In the genomic region with DNA sequence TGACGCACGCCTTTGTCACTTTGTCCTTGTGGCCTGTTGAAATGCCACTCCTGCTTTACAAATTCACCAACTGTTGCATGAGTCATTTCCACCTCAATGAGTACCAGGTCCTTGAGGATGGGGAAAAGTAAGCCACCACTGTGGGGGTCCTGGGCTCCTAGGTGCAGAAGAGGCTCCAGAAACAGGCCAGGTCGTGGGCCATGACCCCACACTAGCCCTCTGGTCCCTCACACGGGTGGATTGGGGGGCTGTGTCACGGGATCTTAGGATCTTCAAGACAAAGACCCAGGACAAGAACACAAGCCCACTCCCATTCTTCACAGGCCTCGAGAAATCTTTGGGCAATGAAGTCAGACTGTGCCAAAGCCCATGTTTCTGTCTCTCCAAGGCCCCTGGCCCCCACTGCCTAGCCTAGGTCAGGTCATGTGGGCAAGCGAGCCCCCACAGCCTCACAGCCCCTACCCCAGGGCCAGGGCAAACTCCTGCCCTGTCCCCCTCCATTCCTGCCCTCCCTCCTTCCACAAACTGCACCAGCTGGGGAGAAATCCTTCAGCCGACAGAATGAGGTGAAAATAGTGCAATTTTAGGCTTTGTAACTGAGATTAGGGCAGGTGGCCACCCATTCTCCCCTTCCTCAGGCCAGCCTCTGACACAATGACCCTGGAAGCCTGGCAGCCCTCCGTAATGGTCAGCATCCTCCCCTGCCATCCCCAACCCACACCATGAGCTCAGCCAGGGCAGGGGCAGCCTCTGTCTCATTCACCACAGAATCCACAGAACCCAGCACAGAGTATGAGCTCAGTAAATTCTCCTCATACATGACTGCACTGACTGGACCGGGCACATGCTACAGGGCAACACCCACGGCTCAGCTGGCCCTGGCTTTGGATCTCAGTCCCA, we compare ENCODE assay signal across 11 cellular contexts. TPM values are rescaled to one million over a fixed set of nuclear protein-coding genes. Genes with fewer than 3 reads are reported as not detected.
DNase-seq lines count a peak whose midpoint lies in the region; ATAC-seq, FAIRE-seq and TF ChIP-seq lines count a peak whose summit lies in the region.
"Had no signal": no experiment of that assay in that cellular context is flagged by ENCODE, and none has a peak within 500 bp of the region (broad histone marks: within the 10 kb centered on the region; RNA-seq: fewer than 3 reads in every experiment).

No MANE protein-coding gene starts in this region.

- 66% methylated on average over 11 of the region's 11 CpGs for WGBS in A549 (ENCODE audit: missing lambda C conversion rate)
- WGBS in mesendoderm (ENCODE audit: extremely low coverage, insufficient coverage, low lambda C conversion rate): no CpG with 5 or more reads among the region's 11 CpGs

- H3K27me3 ChIP-seq in H7 (ENCODE audit: control insufficient read depth, insufficient read depth, low read length) (no peaks in the 10 kb centered on the region), neural progenitor cell (no peaks in the 10 kb centered on the region), mesendoderm (ENCODE audit: insufficient read depth, low read length, poor library complexity) (no peaks in the 10 kb centered on the region)

- no peaks in the 10 kb centered on the region for H3K9me3 Mint-ChIP-seq in neural progenitor cell
- H3K9me3 Mint-ChIP-seq: stimulated activated effector memory CD8-positive, alpha-beta T cell treated with anti-CD3 and anti-CD28 coated beads, Interleukin-12 subunit alpha, Interleukin-12 subunit beta, amount 100 ng/mL, for 72 hours had no signal

- no peak overlapping the region for H2BK5ac ChIP-seq in mesendoderm (ENCODE audit: low read length)

- ATAC-seq in A549 (peak; percentile 3 to 5; a peak in 3 of 6 replicates), GM18498 (IDR thresholded peaks at IDR 0.05; ENCODE audit: unreplicated experiment) (no peak), GM19351 (IDR thresholded peaks at IDR 0.05; ENCODE audit: unreplicated experiment) (no peak)
- ATAC-seq: activated CD4-positive, alpha-beta T cell treated with anti-CD3 and anti-CD28 coated beads for 36 hours; stimulated activated effector memory CD8-positive, alpha-beta T cell treated with anti-CD3 and anti-CD28 coated beads, Interleukin-12 subunit alpha, Interleukin-12 subunit beta, amount 100 ng/mL, for 72 hours had no signal

- no peak for TF ChIP-seq EP300 in A549 (IDR thresholded peaks at IDR 0.05)

- no peak overlapping the region for H3K56ac ChIP-seq in mesendoderm (ENCODE audit: low read length)

- no peaks in the 10 kb centered on the region for H3K79me1 ChIP-seq in mesendoderm (ENCODE audit: low read length)

- no peak overlapping the region for H2BK15ac ChIP-seq in mesendoderm (replicated peaks; ENCODE audit: low read depth)

- CTCF ChIA-PET in A549 (lab: Yijun Ruan, JAX): interaction anchor here (1.0 to 9.2 kb wide), 4 partner anchors 8 to 319 kb away, joined by 3 to 87 read pairs (median 7); partner anchors contain the start of gene GPRIN2

- TF ChIP-seq CTCF in A549 (IDR thresholded peaks at IDR 0.05) (no peak), coronary artery (IDR thresholded peaks at IDR 0.05) (no peak), neural progenitor cell (IDR thresholded peaks at IDR 0.05) (no peak)

- H2AK5ac ChIP-seq in mesendoderm (ENCODE audit: low read length): no peak overlapping the region

- H3K4me3 ChIP-seq in A549: no peak overlapping the region
- H3K4me3 ChIP-seq in H7 (ENCODE audit: insufficient read depth, low read depth, low read length): no peak overlapping the region
- no peak overlapping the region for H3K4me3 ChIP-seq in coronary artery
- no peak overlapping the region for H3K4me3 ChIP-seq in neural progenitor cell
- no peak overlapping the region for H3K4me3 ChIP-seq in mesendoderm (ENCODE audit: low read length)

- POLR2A ChIA-PET in A549 (lab: Yijun Ruan, JAX): interaction anchor here (3.1 kb wide), 1 partner anchor 9 kb away, joined by 11 read pairs; no protein-coding TSS in a partner anchor

- H3K9ac ChIP-seq in neural progenitor cell (no peak overlapping the region), mesendoderm (ENCODE audit: low read length) (no peak overlapping the region)

- H3K27ac ChIP-seq in A549: peak overlapping the region; percentile 89 to 97
- H3K27ac ChIP-seq in coronary artery: no peak overlapping the region
- no peak overlapping the region for H3K27ac ChIP-seq in neural progenitor cell
- no peak overlapping the region for H3K27ac ChIP-seq in mesendoderm (ENCODE audit: low read depth, low read length)

- peak overlapping the region; percentile 39 for H3K4me3 Mint-ChIP-seq in neural progenitor cell
- H3K4me3 Mint-ChIP-seq: activated CD4-positive, alpha-beta T cell treated with anti-CD3 and anti-CD28 coated beads for 36 hours; stimulated activated effector memory CD8-positive, alpha-beta T cell treated with anti-CD3 and anti-CD28 coated beads, Interleukin-12 subunit alpha, Interleukin-12 subunit beta, amount 100 ng/mL, for 72 hours had no signal

- H3K18ac ChIP-seq in mesendoderm (ENCODE audit: low read length): no peak overlapping the region

- H3F3A ChIP-seq in neural progenitor cell (ENCODE audit: low read depth): peaks cover 3% of the 10 kb centered on the region

- DNase-seq in A549 (ENCODE audit: low read depth in 1 of 2, low spot score in 1 of 2): peak in 1 of 2 experiments; percentile 31
- DNase-seq in H7: peak; percentile 51
- peak; percentile 71 for DNase-seq in coronary artery (ENCODE audit: low spot score)
- DNase-seq in neural progenitor cell (ENCODE audit: low spot score): no peak
- DNase-seq in mesendoderm: no peak
- DNase-seq in Ammon's horn (ENCODE audit: low spot score): no peak
- DNase-seq: activated CD4-positive, alpha-beta T cell treated with anti-CD3 and anti-CD28 coated beads for 36 hours; NCI-H748 treated with DMSO at 0.1 percent for 48 hours had no signal

- H3K4ac ChIP-seq in mesendoderm (ENCODE audit: low read depth, low read length): no peak overlapping the region

- no peak for TF ChIP-seq RAD21 in A549 (conservative IDR thresholded peaks at IDR 0.05 in 1 of 2, IDR thresholded peaks at IDR 0.05 in 1 of 2)

- H4K5ac ChIP-seq in mesendoderm (ENCODE audit: low read length): no peak overlapping the region

- H3K4me1 ChIP-seq in A549 (peaks cover 98% of the 10 kb centered on the region), neural progenitor cell (peaks cover 4% of the 10 kb centered on the region), mesendoderm (ENCODE audit: control insufficient read depth, low read depth, low read length) (peaks cover 5% of the 10 kb centered on the region)

- H3K36me3 ChIP-seq in H7 (replicated peaks; ENCODE audit: control insufficient read depth, insufficient read depth, low read length): peaks cover 3% of the 10 kb centered on the region
- no peaks in the 10 kb centered on the region for H3K36me3 ChIP-seq in neural progenitor cell
- no peaks in the 10 kb centered on the region for H3K36me3 ChIP-seq in mesendoderm (ENCODE audit: control insufficient read depth, insufficient read depth, low read length)

- FAIRE-seq in A549 (lab: Jason Lieb, UNC): no peak

- TF ChIP-seq POLR2A in A549 (IDR thresholded peaks at IDR 0.05; ENCODE audit: low read length): no peak

- peaks cover 8% of the 10 kb centered on the region for H3K27me3 Mint-ChIP-seq in neural progenitor cell (ENCODE audit: insufficient read depth, low read depth)

- H3K9me3 ChIP-seq in A549: no peaks in the 10 kb centered on the region
- no peaks in the 10 kb centered on the region for H3K9me3 ChIP-seq in neural progenitor cell (ENCODE audit: low read depth)

- no peak overlapping the region for H3K23ac ChIP-seq in mesendoderm (ENCODE audit: low read length)

- H3K36me3 Mint-ChIP-seq in neural progenitor cell: no peaks in the 10 kb centered on the region
- H3K36me3 Mint-ChIP-seq: stimulated activated effector memory CD8-positive, alpha-beta T cell treated with anti-CD3 and anti-CD28 coated beads, Interleukin-12 subunit alpha, Interleukin-12 subunit beta, amount 100 ng/mL, for 72 hours had no signal

- H2AFZ ChIP-seq in neural progenitor cell (replicated peaks): no peak overlapping the region

- H3K4me2 ChIP-seq in A549: 0 out of 3 replicates have a peak overlapping the region, but pooled peaks have one; percentile 3
- H3K4me2 ChIP-seq in neural progenitor cell: no peak overlapping the region
- H3K4me2 ChIP-seq in mesendoderm (ENCODE audit: low read length): no peak overlapping the region

- H3K79me2 ChIP-seq in neural progenitor cell (ENCODE audit: low read depth) (no peaks in the 10 kb centered on the region), mesendoderm (ENCODE audit: control insufficient read depth, insufficient read depth, low read length) (no peaks in the 10 kb centered on the region)

- no peaks in the 10 kb centered on the region for H4K20me1 ChIP-seq in neural progenitor cell (ENCODE audit: low read depth)

- no peaks in the 10 kb centered on the region for H3K4me1 Mint-ChIP-seq in neural progenitor cell
- H3K4me1 Mint-ChIP-seq: activated CD4-positive, alpha-beta T cell treated with anti-CD3 and anti-CD28 coated beads for 36 hours; stimulated activated effector memory CD8-positive, alpha-beta T cell treated with anti-CD3 and anti-CD28 coated beads, Interleukin-12 subunit alpha, Interleukin-12 subunit beta, amount 100 ng/mL, for 72 hours had no signal

- H3K27ac Mint-ChIP-seq in neural progenitor cell: peak overlapping the region; percentile 26
- H3K27ac Mint-ChIP-seq: activated CD4-positive, alpha-beta T cell treated with anti-CD3 and anti-CD28 coated beads for 36 hours; stimulated activated effector memory CD8-positive, alpha-beta T cell treated with anti-CD3 and anti-CD28 coated beads, Interleukin-12 subunit alpha, Interleukin-12 subunit beta, amount 100 ng/mL, for 72 hours had no signal

- no peak overlapping the region for H4K8ac ChIP-seq in mesendoderm (ENCODE audit: low read depth, low read length)

- no peak overlapping the region for H2BK120ac ChIP-seq in mesendoderm (ENCODE audit: low read depth, low read length)

RNA-seq across cellular contexts. Expression of gene GPRIN2, which starts 8.3 kb away (rescaled TPM):
- polyA plus RNA-seq in A549 (2011; rRNA removed) (8.8 and 9.4 TPM in 2 replicates), A549 (2017; fragmentation: RNase III; extraction: RNeasy Plus Mini Kit Qiagen cat#74134 plus additional on column Dnase treatment) (25.8 to 29.9 TPM (median 28.6 TPM) in 3 replicates)
- polyA plus RNA-seq in A549 (2012; cell fraction: cytosol; rRNA removed): 17.3 and 29.5 TPM in 2 replicates
- 62.0 and 88.1 TPM in 2 replicates for polyA plus RNA-seq in A549 (2012; cell fraction: nucleus; rRNA removed)
- polyA minus RNA-seq in A549 (2011; rRNA and poly(A)+ RNA removed): 14.3 and 17.6 TPM in 2 replicates
- total RNA-seq in H7 (2014; rRNA removed; shearing (Covaris generic)): 4.3 and 4.7 TPM in 2 replicates
- 6.9 and 18.1 TPM in 2 replicates for total RNA-seq in neural progenitor cell (ENCODE audit: low replicate concordance)
- polyA plus RNA-seq in mesendoderm (2013, experiment 1 of 2): 3.0 TPM
- polyA plus RNA-seq in mesendoderm (2013, experiment 2 of 2): 3.0 TPM
- total RNA-seq: activated CD4-positive, alpha-beta T cell treated with anti-CD3 and anti-CD28 coated beads for 36 hours had no signal

RNA-seq across cellular contexts. Expression of gene SYT15, which starts 30.8 kb away (rescaled TPM):
- polyA plus RNA-seq in A549 (2011; rRNA removed): 3.3 and 3.5 TPM in 2 replicates
- 3.5 and 4.3 TPM in 2 replicates for polyA plus RNA-seq in A549 (2012; cell fraction: cytosol; rRNA removed)
- 4.5 and 4.8 TPM in 2 replicates for polyA plus RNA-seq in A549 (2012; cell fraction: nucleus; rRNA removed)
- 2.8 to 3.6 TPM (median 3.2 TPM) in 3 replicates for polyA plus RNA-seq in A549 (2017; fragmentation: RNase III; extraction: RNeasy Plus Mini Kit Qiagen cat#74134 plus additional on column Dnase treatment)
- 4.1 and 5.5 TPM in 2 replicates for polyA minus RNA-seq in A549 (2011; rRNA and poly(A)+ RNA removed)
- total RNA-seq in H7 (2014; rRNA removed; shearing (Covaris generic)): 0.04 TPM in 1 of 2 replicates, not detected in the other
- total RNA-seq in neural progenitor cell (ENCODE audit: low replicate concordance): 0.15 and 0.17 TPM in 2 replicates
- polyA plus RNA-seq in mesendoderm (2013, experiment 1 of 2): 0.48 TPM
- 0.88 TPM for polyA plus RNA-seq in mesendoderm (2013, experiment 2 of 2)

Comparison
In these comparisons a context has a peak if more than half of its experiments do, and no peak if none do; other contexts are left out.
1. ATAC-seq: peak in A549 (2 of 2); none in GM18498 (single experiment) and GM19351 (single experiment).
2. DNase-seq: peak in H7 (single experiment) and coronary artery (single experiment); none in neural progenitor cell (single experiment), mesendoderm (single experiment) and Ammon's horn (single experiment).
3. H3K27ac ChIP-seq: peak in A549 (2 of 2); none in coronary artery (0 of 2), neural progenitor cell (single experiment) and mesendoderm (single experiment).